1 cellular context compared by ENCODE assay signal in the genomic region with DNA sequence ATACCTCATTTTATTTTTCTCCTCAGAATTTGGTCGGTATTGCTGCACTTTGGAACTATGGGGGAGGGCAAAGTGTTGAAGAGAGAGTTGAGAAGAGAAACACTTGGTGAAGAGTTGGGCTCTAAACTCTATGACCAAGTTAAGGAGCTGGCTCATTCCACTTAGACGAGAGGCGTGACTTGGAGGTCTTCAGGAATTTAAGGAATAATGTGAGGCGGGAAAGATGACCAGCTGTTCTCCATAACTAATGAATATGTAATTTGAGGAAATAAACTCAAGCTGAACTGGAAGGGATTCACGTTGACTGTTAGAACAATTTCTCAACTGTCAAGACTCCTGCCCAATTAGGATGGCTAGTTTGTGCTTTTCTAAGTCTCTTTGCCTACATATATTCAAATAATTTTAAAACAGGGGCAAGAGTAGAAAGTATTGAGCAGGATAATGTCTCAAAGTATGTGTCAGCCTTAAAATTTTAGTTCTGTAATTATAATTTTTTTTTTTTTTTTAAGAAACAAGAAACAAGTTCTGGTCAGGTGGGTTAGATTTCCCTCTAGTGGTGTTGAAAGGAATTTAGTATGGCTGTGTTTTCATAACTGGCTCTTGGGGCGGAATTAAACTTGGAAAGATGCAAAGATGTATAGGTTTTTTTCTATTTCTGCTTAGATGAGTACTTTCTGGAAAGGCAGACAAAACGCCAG.
TF ChIP-seq lines count a peak whose summit lies in the region.

No MANE protein-coding gene starts in this region.

TF ChIP-seq in K562, 482 proteins besides CTCF, POLR2A, EP300 and RAD21 (continued from another document):
- TF ChIP-seq, protein P1, sequence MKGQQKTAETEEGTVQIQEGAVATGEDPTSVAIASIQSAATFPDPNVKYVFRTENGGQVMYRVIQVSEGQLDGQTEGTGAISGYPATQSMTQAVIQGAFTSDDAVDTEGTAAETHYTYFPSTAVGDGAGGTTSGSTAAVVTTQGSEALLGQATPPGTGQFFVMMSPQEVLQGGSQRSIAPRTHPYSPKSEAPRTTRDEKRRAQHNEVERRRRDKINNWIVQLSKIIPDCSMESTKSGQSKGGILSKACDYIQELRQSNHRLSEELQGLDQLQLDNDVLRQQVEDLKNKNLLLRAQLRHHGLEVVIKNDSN (CRISPR knock-in tag; IDR thresholded peaks at IDR 0.05), result no peak
- TF ChIP-seq ZNF384 (IDR thresholded peaks at IDR 0.05; ENCODE audit: low read depth, low read length), result peak; percentile 75; the same call in 1 of the 2 replicates
